19 cellular contexts compared by ENCODE assay signal in genomic region chr9:74362423-74362822, GRCh38.
"Had no signal": no experiment of that assay in that cellular context is flagged by ENCODE, and none has a peak within 500 bp of the region (broad histone marks: within the 10 kb centered on the region; RNA-seq: fewer than 3 reads in every experiment).

No MANE protein-coding gene starts in this region.

- ATAC-seq: psoas muscle; right cardiac atrium; right lobe of liver; stimulated activated effector memory CD8-positive, alpha-beta T cell treated with anti-CD3 and anti-CD28 coated beads, Interleukin-12 subunit alpha, Interleukin-12 subunit beta, amount 100 ng/mL, for 72 hours; stimulated activated naive B cell treated with anti-CD40 and anti-IgM and Interleukin-4, amounts not matched to agents 10 μg/mL and 1 μg/mL and 100 μg/mL, for 72 hours had no signal

- DNase-seq: occipital lobe; ovary; posterior cingulate gyrus; psoas muscle; right cardiac atrium; right lobe of liver; sigmoid colon; small intestine; stimulated activated CD4-positive, alpha-beta T cell treated with anti-CD3 and anti-CD28 coated beads, Interleukin-15, amount 100 ng/mL, for 24 hours; stimulated activated CD4-positive, alpha-beta T cell treated with anti-CD3 and anti-CD28 coated beads, Interleukin-2, amount 100 ng/mL, for 24 hours; stimulated activated CD4-positive, alpha-beta T cell treated with anti-CD3 and anti-CD28 coated beads, Interleukin-2, amount 100 ng/mL, for 48 hours; stimulated activated CD4-positive, alpha-beta T cell treated with anti-CD3 and anti-CD28 coated beads, Interleukin-4, amount 100 ng/mL, for 24 hours; stimulated activated naive B cell treated with anti-CD40 and anti-IgM and Interleukin-4, amounts not matched to agents 10 μg/mL and 1 μg/mL and 100 μg/mL, for 72 hours; stimulated activated naive CD4-positive, alpha-beta T cell treated with Interleukin-2 at 50 U/mL for 16 hours; stomach; thyroid gland; trophoblast cell; upper lobe of left lung had no signal
